ENCODE assay signal across 9 cellular contexts in genomic region chr21:35226960-35227741, GRCh38.
A peak's percentile ranks its signal among the peaks of the same experiment; 100 is the strongest.
DNase-seq lines count a peak whose midpoint lies in the region; ATAC-seq lines count a peak whose summit lies in the region.
"Had no signal": no experiment of that assay in that cellular context is flagged by ENCODE, and none has a peak within 500 bp of the region (broad histone marks: within the 10 kb centered on the region; RNA-seq: fewer than 3 reads in every experiment).

No MANE protein-coding gene starts in this region.

- peak; percentile 47 for DNase-seq in activated gamma-delta T cell treated with Interleukin-2 at 50 U/mL for 16 hours
- DNase-seq in activated gamma-delta T cell (lab: John Stamatoyannopoulos, UW): no peak
- DNase-seq in NCI-H510A treated with DMSO at 0.1 percent for 48 hours (lab: John Stamatoyannopoulos, UW): peak; percentile 92
- DNase-seq in activated naive CD8-positive, alpha-beta T cell treated with anti-CD3 and anti-CD28 coated beads, Interleukin-2, amount 10 ng/mL, durations not matched to agents 7 days and 5 days: peak; percentile 46
- no peak for DNase-seq in glomerular visceral epithelial cell (ENCODE audit: extremely low spot score)
- DNase-seq in hypothalamus (lab: John Stamatoyannopoulos, UW): no peak

- H3K4me3 Mint-ChIP-seq in activated naive CD8-positive, alpha-beta T cell treated with anti-CD3 and anti-CD28 coated beads, Interleukin-2, amount 10 ng/mL, durations not matched to agents 7 days and 5 days: peak overlapping the region; percentile 61
- H3K4me3 Mint-ChIP-seq: neural crest cell had no signal

- POLR2A ChIA-PET in activated naive CD8-positive, alpha-beta T cell treated with anti-CD3 and anti-CD28 coated beads, Interleukin-2, amount 10 ng/mL, durations not matched to agents 7 days and 5 days (lab: Charles Lee): interaction anchor here (0.5 to 1.9 kb wide), 4 partner anchors 179 to 340 kb away, joined by 3 to 4 read pairs (median 3); no protein-coding TSS in a partner anchor

- no peaks in the 10 kb centered on the region for H3K9me3 Mint-ChIP-seq in activated naive CD8-positive, alpha-beta T cell treated with anti-CD3 and anti-CD28 coated beads, Interleukin-2, amount 10 ng/mL, durations not matched to agents 7 days and 5 days
- H3K9me3 Mint-ChIP-seq: neural crest cell had no signal

- ATAC-seq in HG03025 (IDR thresholded peaks at IDR 0.05; ENCODE audit: low FRiP score, unreplicated experiment) (peak; percentile 72), HG03571 (IDR thresholded peaks at IDR 0.05; ENCODE audit: unreplicated experiment) (no peak)
- ATAC-seq in activated naive CD8-positive, alpha-beta T cell treated with anti-CD3 and anti-CD28 coated beads, Interleukin-2, amount 10 ng/mL, durations not matched to agents 7 days and 5 days (ENCODE audit: low read depth): peak; percentile 76

- H3K27ac Mint-ChIP-seq in activated naive CD8-positive, alpha-beta T cell treated with anti-CD3 and anti-CD28 coated beads, Interleukin-2, amount 10 ng/mL, durations not matched to agents 7 days and 5 days: peak overlapping the region; percentile 72

- H3K36me3 Mint-ChIP-seq in activated naive CD8-positive, alpha-beta T cell treated with anti-CD3 and anti-CD28 coated beads, Interleukin-2, amount 10 ng/mL, durations not matched to agents 7 days and 5 days: no peaks in the 10 kb centered on the region

- peaks cover 27% of the 10 kb centered on the region for H3K4me1 Mint-ChIP-seq in activated naive CD8-positive, alpha-beta T cell treated with anti-CD3 and anti-CD28 coated beads, Interleukin-2, amount 10 ng/mL, durations not matched to agents 7 days and 5 days

- H3K27me3 Mint-ChIP-seq in activated naive CD8-positive, alpha-beta T cell treated with anti-CD3 and anti-CD28 coated beads, Interleukin-2, amount 10 ng/mL, durations not matched to agents 7 days and 5 days: peaks cover 2% of the 10 kb centered on the region

Comparison
In these comparisons a context has a peak if more than half of its experiments do, and no peak if none do; other contexts are left out.
1. DNase-seq: peak in activated gamma-delta T cell treated with Interleukin-2 at 50 U/mL for 16 hours (single experiment), NCI-H510A treated with DMSO at 0.1 percent for 48 hours (single experiment) and activated naive CD8-positive, alpha-beta T cell treated with anti-CD3 and anti-CD28 coated beads, Interleukin-2, amount 10 ng/mL, durations not matched to agents 7 days and 5 days (single experiment); none in activated gamma-delta T cell (single experiment), glomerular visceral epithelial cell (single experiment) and hypothalamus (0 of 51).